In the genomic region with DNA sequence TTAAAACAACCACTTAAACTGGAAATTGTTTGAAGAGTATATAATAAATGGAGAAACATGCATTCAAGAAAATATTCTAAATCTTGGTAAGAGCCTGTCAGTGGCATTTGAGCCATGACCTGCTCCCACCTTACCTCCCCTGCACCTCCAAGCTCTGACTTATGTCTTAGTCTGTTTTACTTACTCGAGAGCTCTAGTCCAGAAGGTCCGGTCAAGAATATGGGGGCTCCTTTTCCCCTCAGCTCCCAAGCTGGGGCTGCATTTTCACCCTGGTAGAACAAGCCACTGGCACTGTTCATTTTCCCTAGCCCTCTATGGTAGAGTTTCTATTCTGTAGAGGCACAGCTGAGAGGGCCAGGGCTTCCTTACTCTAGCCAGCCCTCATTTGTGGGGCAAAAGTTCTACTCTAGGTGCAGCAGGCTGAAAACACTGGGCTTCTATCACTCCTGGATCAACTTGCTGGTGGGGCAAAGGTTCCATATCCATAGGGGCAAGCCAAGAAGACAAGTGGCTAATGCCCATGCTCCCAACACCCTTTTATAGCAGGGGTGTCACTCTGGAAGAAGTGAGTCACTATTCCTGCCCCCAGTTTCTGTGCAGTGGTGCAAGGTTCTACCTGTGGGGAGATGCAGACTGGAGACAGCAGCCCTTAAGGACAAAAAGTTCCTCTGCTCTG, we compare ENCODE assay signal across 2 cellular contexts.
A peak's percentile ranks its signal among the peaks of the same experiment; 100 is the strongest.
TF ChIP-seq lines count a peak whose summit lies in the region.

No MANE protein-coding gene starts in this region.

TF ChIP-seq in liver, 16 proteins besides CTCF, POLR2A, EP300 and RAD21 (continued from another document):
- TF ChIP-seq, protein P1, sequence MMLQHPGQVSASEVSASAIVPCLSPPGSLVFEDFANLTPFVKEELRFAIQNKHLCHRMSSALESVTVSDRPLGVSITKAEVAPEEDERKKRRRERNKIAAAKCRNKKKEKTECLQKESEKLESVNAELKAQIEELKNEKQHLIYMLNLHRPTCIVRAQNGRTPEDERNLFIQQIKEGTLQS (IDR thresholded peaks at IDR 0.05): peak; percentile 38
- TF ChIP-seq, protein P2, sequence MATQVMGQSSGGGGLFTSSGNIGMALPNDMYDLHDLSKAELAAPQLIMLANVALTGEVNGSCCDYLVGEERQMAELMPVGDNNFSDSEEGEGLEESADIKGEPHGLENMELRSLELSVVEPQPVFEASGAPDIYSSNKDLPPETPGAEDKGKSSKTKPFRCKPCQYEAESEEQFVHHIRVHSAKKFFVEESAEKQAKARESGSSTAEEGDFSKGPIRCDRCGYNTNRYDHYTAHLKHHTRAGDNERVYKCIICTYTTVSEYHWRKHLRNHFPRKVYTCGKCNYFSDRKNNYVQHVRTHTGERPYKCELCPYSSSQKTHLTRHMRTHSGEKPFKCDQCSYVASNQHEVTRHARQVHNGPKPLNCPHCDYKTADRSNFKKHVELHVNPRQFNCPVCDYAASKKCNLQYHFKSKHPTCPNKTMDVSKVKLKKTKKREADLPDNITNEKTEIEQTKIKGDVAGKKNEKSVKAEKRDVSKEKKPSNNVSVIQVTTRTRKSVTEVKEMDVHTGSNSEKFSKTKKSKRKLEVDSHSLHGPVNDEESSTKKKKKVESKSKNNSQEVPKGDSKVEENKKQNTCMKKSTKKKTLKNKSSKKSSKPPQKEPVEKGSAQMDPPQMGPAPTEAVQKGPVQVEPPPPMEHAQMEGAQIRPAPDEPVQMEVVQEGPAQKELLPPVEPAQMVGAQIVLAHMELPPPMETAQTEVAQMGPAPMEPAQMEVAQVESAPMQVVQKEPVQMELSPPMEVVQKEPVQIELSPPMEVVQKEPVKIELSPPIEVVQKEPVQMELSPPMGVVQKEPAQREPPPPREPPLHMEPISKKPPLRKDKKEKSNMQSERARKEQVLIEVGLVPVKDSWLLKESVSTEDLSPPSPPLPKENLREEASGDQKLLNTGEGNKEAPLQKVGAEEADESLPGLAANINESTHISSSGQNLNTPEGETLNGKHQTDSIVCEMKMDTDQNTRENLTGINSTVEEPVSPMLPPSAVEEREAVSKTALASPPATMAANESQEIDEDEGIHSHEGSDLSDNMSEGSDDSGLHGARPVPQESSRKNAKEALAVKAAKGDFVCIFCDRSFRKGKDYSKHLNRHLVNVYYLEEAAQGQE (IDR thresholded peaks at IDR 0.05): no peak
- TF ChIP-seq EGR1 (IDR thresholded peaks at IDR 0.05; ENCODE audit: low read depth in 2 of 2) (peak in 1 of 2 donors; percentile 28), JUND (IDR thresholded peaks at IDR 0.05) (peak; percentile 77 to 85), FOXA2 (IDR thresholded peaks at IDR 0.05) (no peak)
TF ChIP-seq in liver: peak in this region for 3.

TF ChIP-seq in HepG2, 621 proteins besides CTCF, POLR2A, EP300 and RAD21 (continued from another document):
- TF ChIP-seq, protein P3, sequence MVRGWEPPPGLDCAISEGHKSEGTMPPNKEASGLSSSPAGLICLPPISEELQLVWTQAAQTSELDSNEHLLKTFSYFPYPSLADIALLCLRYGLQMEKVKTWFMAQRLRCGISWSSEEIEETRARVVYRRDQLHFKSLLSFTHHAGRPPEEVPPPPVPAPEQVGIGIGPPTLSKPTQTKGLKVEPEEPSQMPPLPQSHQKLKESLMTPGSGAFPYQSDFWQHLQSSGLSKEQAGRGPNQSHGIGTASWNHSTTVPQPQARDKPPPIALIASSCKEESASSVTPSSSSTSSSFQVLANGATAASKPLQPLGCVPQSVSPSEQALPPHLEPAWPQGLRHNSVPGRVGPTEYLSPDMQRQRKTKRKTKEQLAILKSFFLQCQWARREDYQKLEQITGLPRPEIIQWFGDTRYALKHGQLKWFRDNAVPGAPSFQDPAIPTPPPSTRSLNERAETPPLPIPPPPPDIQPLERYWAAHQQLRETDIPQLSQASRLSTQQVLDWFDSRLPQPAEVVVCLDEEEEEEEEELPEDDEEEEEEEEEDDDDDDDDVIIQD (CRISPR knock-in tag; IDR thresholded peaks at IDR 0.05; ENCODE audit: low read depth): no peak
- TF ChIP-seq ZNF225 (CRISPR knock-in tag; IDR thresholded peaks at IDR 0.05) (no peak), ZNF121 (CRISPR knock-in tag; IDR thresholded peaks at IDR 0.05) (no peak), ZNF549 (CRISPR knock-in tag; IDR thresholded peaks at IDR 0.05) (no peak), ZNF652 (CRISPR knock-in tag; IDR thresholded peaks at IDR 0.05; ENCODE audit: borderline replicate concordance, low read depth) (no peak)
